Comparison of ENCODE assay signal across 10 cellular contexts in genomic region chr10:99234739-99235468, GRCh38. TPM values are rescaled to one million over a fixed set of nuclear protein-coding genes. Genes with fewer than 3 reads are reported as not detected.
DNase-seq lines count a peak whose midpoint lies in the region; ATAC-seq and TF ChIP-seq lines count a peak whose summit lies in the region.
"Had no signal": no experiment of that assay in that cellular context is flagged by ENCODE, and none has a peak within 500 bp of the region (broad histone marks: within the 10 kb centered on the region; RNA-seq: fewer than 3 reads in every experiment).

No MANE protein-coding gene starts in this region.

- ATAC-seq in Right ventricle myocardium inferior = no peak
- ATAC-seq in GM21423 (IDR thresholded peaks at IDR 0.05; ENCODE audit: unreplicated experiment) = no peak
- no peak for ATAC-seq in HG03571 (IDR thresholded peaks at IDR 0.05; ENCODE audit: unreplicated experiment)

- DNase-seq in cardiac muscle cell (ENCODE audit: low read depth in 1 of 2, low spot score in 1 of 2) (peak in 1 of 2 donors; percentile 24), Right ventricle myocardium inferior (ENCODE audit: missing footprints) (no peak), cardiac fibroblast (ENCODE audit: low read depth in 2 of 2) (peak; percentile 10 to 20), NCI-H82 treated with DMSO at 0.1 percent for 48 hours (lab: John Stamatoyannopoulos, UW; ENCODE audit: unreplicated experiment) (no peak)
- DNase-seq: effector memory CD4-positive, alpha-beta T cell had no signal

- H3K4me1 ChIP-seq in cardiac muscle cell (ENCODE audit: low read depth) (peaks cover 7% of the 10 kb centered on the region), mesodermal cell (ENCODE audit: control insufficient read depth, insufficient read depth, low read length, poor library complexity, severe bottlenecking) (peaks cover 25% of the 10 kb centered on the region), urinary bladder (ENCODE audit: insufficient read depth) (no peaks in the 10 kb centered on the region)

- H3K27ac ChIP-seq in cardiac muscle cell (no peak overlapping the region), mesodermal cell (ENCODE audit: low read depth, low read length, severe bottlenecking) (no peak overlapping the region), urinary bladder (ENCODE audit: low read depth) (no peak overlapping the region)

- H3K27me3 ChIP-seq in cardiac muscle cell = peaks cover 90% of the 10 kb centered on the region

- H3K9me3 ChIP-seq in cardiac muscle cell (ENCODE audit: low read depth) (no peaks in the 10 kb centered on the region), mesodermal cell (ENCODE audit: control insufficient read depth, low read length) (no peaks in the 10 kb centered on the region)

- intact Hi-C loops in Right ventricle myocardium inferior (cut with DNase I) = no loop called here

- H3K4me3 ChIP-seq in cardiac muscle cell = peak overlapping the region; percentile 36
- H3K4me3 ChIP-seq in cardiac fibroblast (replicated peaks in 1 of 2; ENCODE audit: low read depth in 2 of 2, low read length in 2 of 2) = peak overlapping the region in 1 of 2 donors; percentile 57
- H3K4me3 ChIP-seq in mesodermal cell (ENCODE audit: extremely low read depth, insufficient read depth, low read length, poor library complexity, severe bottlenecking) = peak overlapping the region; percentile 35
- peak overlapping the region; percentile 36 for H3K4me3 ChIP-seq in urinary bladder (ENCODE audit: low read depth, low read length)

- H3K36me3 ChIP-seq in cardiac muscle cell = no peaks in the 10 kb centered on the region
- no peaks in the 10 kb centered on the region for H3K36me3 ChIP-seq in mesodermal cell (ENCODE audit: control insufficient read depth, insufficient read depth, low read length)
- no peaks in the 10 kb centered on the region for H3K36me3 ChIP-seq in urinary bladder (ENCODE audit: insufficient read depth)

- WGBS in mesodermal cell (ENCODE audit: insufficient coverage in 2 of 2), 2 experiments = 2 to 7% methylated on average over 6 to 7 of the region's 17 CpGs
- WGBS in urinary bladder = 2% methylated on average over 17 of the region's 17 CpGs

- TF ChIP-seq CTCF in cardiac muscle cell (IDR thresholded peaks at IDR 0.05; ENCODE audit: low read depth, low read length) (no peak), cardiac fibroblast (IDR thresholded peaks at IDR 0.05; ENCODE audit: low read depth, low read length) (no peak)

RNA-seq across cellular contexts. Expression of gene HPSE2, which starts 0.7 kb away (rescaled TPM):
- total RNA-seq in cardiac muscle cell (6.1 and 7.5 TPM in 2 replicates), Right ventricle myocardium inferior (0.14 TPM), urinary bladder (48.1 TPM)
- polyA plus RNA-seq in cardiac muscle cell (0.87 and 9.8 TPM in 2 replicates), urinary bladder (46.3 TPM)
- polyA plus RNA-seq in mesodermal cell (2013, experiment 1 of 2) = 0.55 TPM
- polyA plus RNA-seq in mesodermal cell (2013, experiment 2 of 2) = 0.66 TPM
- total RNA-seq: T-helper 2 cell treated with Interferon-gamma antibody and Interleukin-4, amounts not matched to agents 100 ng/mL and 5 ng/mL, for 36 hours had no signal

Comparison
In these comparisons a context has a peak if more than half of its experiments do, and no peak if none do; other contexts are left out.
1. DNase-seq: peak in cardiac fibroblast (2 of 2); none in Right ventricle myocardium inferior (single experiment) and NCI-H82 treated with DMSO at 0.1 percent for 48 hours (single experiment).